ENCODE assay signal across 8 cellular contexts in the genomic region with DNA sequence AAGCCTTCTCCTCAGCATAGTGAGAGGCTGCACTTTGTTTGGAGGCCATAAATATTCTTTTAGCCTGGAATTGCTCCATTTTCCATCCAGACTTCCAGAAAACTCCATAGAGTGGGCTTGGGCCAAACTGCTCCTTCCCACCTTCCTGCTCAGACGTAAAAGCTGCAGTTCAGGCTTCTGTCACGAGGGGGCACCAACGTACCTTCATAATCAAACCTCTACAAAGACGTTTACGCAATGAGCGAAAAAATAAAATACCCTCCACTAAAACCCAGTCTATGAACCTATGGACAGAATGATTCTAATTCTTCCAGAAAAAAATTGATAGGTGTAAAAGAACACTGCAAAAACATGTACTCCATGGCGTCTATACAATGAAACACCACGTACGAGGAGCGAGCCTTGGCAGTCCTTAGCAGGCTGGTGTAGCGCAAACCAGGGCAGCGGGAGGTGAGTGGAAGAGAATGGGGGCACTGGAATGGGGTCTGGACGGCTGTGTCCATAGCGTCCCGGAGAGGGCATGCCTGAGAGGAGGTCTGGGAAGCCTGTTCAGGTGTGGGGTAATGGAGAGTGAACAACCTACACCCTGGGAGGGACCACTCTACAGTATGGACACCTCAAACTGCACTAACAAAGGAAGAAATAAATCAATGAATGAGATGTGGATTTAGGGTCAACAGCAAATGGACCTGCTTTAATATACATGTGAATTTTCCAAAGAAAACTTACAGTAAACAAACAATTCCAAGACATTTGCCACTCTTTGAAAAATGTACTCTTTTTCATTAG. TPM values are rescaled to one million over a fixed set of nuclear protein-coding genes. Genes with fewer than 3 reads are reported as not detected.
DNase-seq lines count a peak whose midpoint lies in the region; ATAC-seq, FAIRE-seq and TF ChIP-seq lines count a peak whose summit lies in the region.

No MANE protein-coding gene starts in this region.

- peaks cover 9% of the 10 kb centered on the region for H3K4me1 Mint-ChIP-seq in endothelial cell (ENCODE audit: unreplicated experiment)

- DNase-seq in NCI-H69 (lab: John Stamatoyannopoulos, UW) (peak; percentile 60), endothelial cell (ENCODE audit: low spot score) (peak; percentile 71), midbrain (lab: John Stamatoyannopoulos, UW) (peak; percentile 86)
- peak; percentile 71 for DNase-seq in activated CD8-positive, alpha-beta memory T cell treated with anti-CD3 and anti-CD28 coated beads, Interleukin-2, amount 50 U/mL, for 4 hours
- DNase-seq in stimulated activated CD8-positive, alpha-beta memory T cell treated with anti-CD3 and anti-CD28 coated beads, Interleukin-15, amount 100 ng/mL, for 48 hours (ENCODE audit: low read depth in 2 of 2) = peak; percentile 24 to 27

- H3K36me3 Mint-ChIP-seq in endothelial cell (ENCODE audit: low read depth, unreplicated experiment) = no peaks in the 10 kb centered on the region

- peaks cover 4% of the 10 kb centered on the region for H3K27me3 Mint-ChIP-seq in endothelial cell (ENCODE audit: unreplicated experiment)

- peak; percentile 86 for ATAC-seq in HG03066 (IDR thresholded peaks at IDR 0.05; ENCODE audit: low read depth, unreplicated experiment)
- no peak for ATAC-seq in GM21717 (IDR thresholded peaks at IDR 0.05; ENCODE audit: unreplicated experiment)

- H3K9me3 Mint-ChIP-seq in endothelial cell (ENCODE audit: unreplicated experiment) = no peaks in the 10 kb centered on the region

- peak overlapping the region; percentile 83 for H3K4me3 Mint-ChIP-seq in endothelial cell (ENCODE audit: unreplicated experiment)

- FAIRE-seq in G401.6 (lab: Jason Lieb, UNC) = peak; percentile 95

- peak; percentile 78 for TF ChIP-seq CTCF in endothelial cell (IDR thresholded peaks at IDR 0.05; ENCODE audit: unreplicated experiment)

- peak overlapping the region; percentile 48 for H3K27ac Mint-ChIP-seq in endothelial cell (ENCODE audit: unreplicated experiment)

RNA-seq across cellular contexts. Expression of gene RAB40A, which starts 14.3 kb away (rescaled TPM):
- 0.36 TPM for total RNA-seq in endothelial cell (ENCODE audit: unreplicated experiment)

RNA-seq across cellular contexts. Expression of gene TCEAL4, which starts 51.7 kb away (rescaled TPM):
- total RNA-seq in endothelial cell (ENCODE audit: unreplicated experiment) = 95.5 TPM

Comparison
In these comparisons a context has a peak if more than half of its experiments do, and no peak if none do; other contexts are left out.
1. DNase-seq: peak in every context shown above with its lines; median percentile 86 in midbrain; 71 in activated CD8-positive, alpha-beta memory T cell treated with anti-CD3 and anti-CD28 coated beads, Interleukin-2, amount 50 U/mL, for 4 hours; 71 in endothelial cell; 60 in NCI-H69; 26 in stimulated activated CD8-positive, alpha-beta memory T cell treated with anti-CD3 and anti-CD28 coated beads, Interleukin-15, amount 100 ng/mL, for 48 hours.